17 cellular contexts compared by ENCODE assay signal in genomic region chr16:2708290-2708639, GRCh38. TPM values are rescaled to one million over a fixed set of nuclear protein-coding genes. Genes with fewer than 3 reads are reported as not detected.
DNase-seq lines count a peak whose midpoint lies in the region; ATAC-seq, FAIRE-seq and TF ChIP-seq lines count a peak whose summit lies in the region.
"Had no signal": no experiment of that assay in that cellular context is flagged by ENCODE, and none has a peak within 500 bp of the region (broad histone marks: within the 10 kb centered on the region; RNA-seq: fewer than 3 reads in every experiment).

No MANE protein-coding gene starts in this region.

- TF ChIP-seq CTCF in HepG2 (CRISPR knock-in tag; IDR thresholded peaks at IDR 0.05): no peak
- no peak for TF ChIP-seq CTCF in right lobe of liver (IDR thresholded peaks at IDR 0.05)
- no peak for TF ChIP-seq CTCF in HEK293 (tag by site-specific recombination; IDR thresholded peaks at IDR 0.05)
- TF ChIP-seq CTCF in endothelial cell of umbilical vein (IDR thresholded peaks at IDR 0.05; ENCODE audit: extremely low read depth in 1 of 2, insufficient read depth in 1 of 2, low read depth in 1 of 2, low read length in 2 of 2): no peak

- TF ChIP-seq POLR2A in HepG2 (IDR thresholded peaks at IDR 0.05; ENCODE audit: insufficient read depth in 1 of 2, low read depth in 2 of 2, low read length in 2 of 2): no peak
- no peak for TF ChIP-seq POLR2A in right lobe of liver (IDR thresholded peaks at IDR 0.05)
- TF ChIP-seq POLR2A in endothelial cell of umbilical vein (IDR thresholded peaks at IDR 0.05; ENCODE audit: low read depth, low read length): no peak

- 93% methylated on average over 14 of the region's 14 CpGs for WGBS in HepG2 (ENCODE audit: low lambda C conversion rate)
- 100% methylated on average over 6 of the region's 14 CpGs for WGBS in right lobe of liver (ENCODE audit: insufficient coverage, low coverage, low lambda C conversion rate, missing lambda C conversion rate)

- intact Hi-C loops in HepG2 (cut with micrococcal nuclease; ENCODE audit: unreplicated experiment): no loop called here
- intact Hi-C loops in right lobe of liver (cut with DNase I): no loop called here
- intact Hi-C loops in endothelial cell of umbilical vein (cut with micrococcal nuclease): no loop called here

- no peak overlapping the region for H3K27ac ChIP-seq in HepG2 (ENCODE audit: extremely low read length, insufficient read depth, low read length)
- H3K27ac ChIP-seq in right lobe of liver: no peak overlapping the region
- no peak overlapping the region for H3K27ac ChIP-seq in HEK293 (ENCODE audit: extremely low read depth, low read depth, low read length)
- H3K27ac ChIP-seq in endothelial cell of umbilical vein (ENCODE audit: insufficient read depth, low read depth, low read length): no peak overlapping the region
- H3K27ac ChIP-seq: A549, HL-60 had no signal

- in situ Hi-C loops in HepG2 (cut with HindIII; ENCODE audit: extremely low pct_ligation_motif_present, low pct_unique_long_range_greater_than_20kb): no loop called here

- H2AFZ ChIP-seq in HepG2 (ENCODE audit: low read length) (no peak overlapping the region), endothelial cell of umbilical vein (ENCODE audit: low read depth, low read length) (no peak overlapping the region)

- TF ChIP-seq EP300 in HepG2 (IDR thresholded peaks at IDR 0.05; ENCODE audit: low read depth in 2 of 2, low read length in 2 of 2) (no peak), HepG2 (CRISPR knock-in tag; IDR thresholded peaks at IDR 0.05; ENCODE audit: borderline replicate concordance) (no peak)

- H3K9me1 ChIP-seq in endothelial cell of umbilical vein (replicated peaks; ENCODE audit: control insufficient read depth, extremely low read depth, insufficient read depth, low read length): no peaks in the 10 kb centered on the region

- no peaks in the 10 kb centered on the region for H3K9me3 ChIP-seq in HepG2 (ENCODE audit: low read length)
- H3K9me3 ChIP-seq in right lobe of liver: no peaks in the 10 kb centered on the region
- H3K9me3 ChIP-seq in HEK293 (ENCODE audit: control insufficient read depth, insufficient read depth, low read depth, low read length): no peaks in the 10 kb centered on the region
- H3K9me3 ChIP-seq in endothelial cell of umbilical vein (replicated peaks; ENCODE audit: control insufficient read depth, insufficient read depth, low read length): no peaks in the 10 kb centered on the region
- H3K9me3 ChIP-seq: A549, Caco-2, HAP-1 had no signal

- H3K79me2 ChIP-seq in HepG2 (ENCODE audit: insufficient read depth, low read length) (no peaks in the 10 kb centered on the region), endothelial cell of umbilical vein (ENCODE audit: control insufficient read depth, insufficient read depth, low read length) (no peaks in the 10 kb centered on the region)

- no peaks in the 10 kb centered on the region for H3K4me1 ChIP-seq in HepG2 (ENCODE audit: insufficient read depth, low read length)
- peaks cover 0 to 8% (median 3%) of the 10 kb centered on the region in 4 donors for H3K4me1 ChIP-seq in right lobe of liver
- H3K4me1 ChIP-seq in HEK293 (ENCODE audit: control insufficient read depth, insufficient read depth, low read length): no peaks in the 10 kb centered on the region
- no peaks in the 10 kb centered on the region for H3K4me1 ChIP-seq in endothelial cell of umbilical vein (ENCODE audit: control insufficient read depth, extremely low read depth, insufficient read depth, low read length)
- H3K4me1 ChIP-seq: A549, Caco-2, HAP-1 had no signal

- TSS peak; percentile 51 for BruUV-seq in HepG2 (replicated peaks; lab: Mats Ljungman, UMichigan)
- TSS peak; percentile 28 for BruUV-seq in endothelial cell of umbilical vein (replicated peaks; lab: Mats Ljungman, UMichigan)

- no peak for TF ChIP-seq RAD21 in HepG2 (CRISPR knock-in tag; IDR thresholded peaks at IDR 0.05)

- no peak overlapping the region for H3K4me3 ChIP-seq in HepG2 (replicated peaks in 1 of 3; ENCODE audit: insufficient read depth in 1 of 3, low read depth in 2 of 3, low read length in 3 of 3)
- no peak overlapping the region for H3K4me3 ChIP-seq in right lobe of liver
- no peak overlapping the region for H3K4me3 ChIP-seq in HEK293 (ENCODE audit: low read depth, low read length)
- no peak overlapping the region for H3K4me3 ChIP-seq in endothelial cell of umbilical vein (replicated peaks in 1 of 3; ENCODE audit: insufficient read depth in 1 of 3, low read depth in 1 of 3, low read length in 3 of 3)
- H3K4me3 ChIP-seq: A549, HAP-1 had no signal

- CTCF ChIA-PET in HepG2 (lab: Yijun Ruan, JAX; ENCODE audit: low intra/inter-chr PET ratio, low total read pairs): no interaction called here
- CTCF ChIA-PET in HEK293 (lab: Yijun Ruan, JAX): interaction anchor here (0.5 kb wide), 1 partner anchor 145 kb away, joined by 3 read pairs; no protein-coding TSS in a partner anchor
- CTCF ChIA-PET in endothelial cell of umbilical vein (lab: Charles Lee): interaction anchor here (1.0 kb wide), 1 partner anchor 9 kb away, joined by 3 read pairs; no protein-coding TSS in a partner anchor

- dilution Hi-C loops in endothelial cell of umbilical vein (cut with MboI; ENCODE audit: extremely low pct_ligation_motif_present, low sequenced_read_pairs): no loop called here

- no peak overlapping the region for H3K4me2 ChIP-seq in HepG2 (ENCODE audit: low read depth, low read length)
- H3K4me2 ChIP-seq in endothelial cell of umbilical vein (ENCODE audit: insufficient read depth, low read length): no peak overlapping the region
- H3K4me2 ChIP-seq: A549 had no signal

- H4K20me1 ChIP-seq in HepG2 (ENCODE audit: insufficient read depth, low read length) (no peaks in the 10 kb centered on the region), endothelial cell of umbilical vein (replicated peaks; ENCODE audit: control insufficient read depth, extremely low read depth, insufficient read depth, low read length) (no peaks in the 10 kb centered on the region)

- FAIRE-seq in HepG2 (lab: Jason Lieb, UNC) (no peak), endothelial cell of umbilical vein (lab: Jason Lieb, UNC) (no peak)
- FAIRE-seq: A549, GM19239, H1 had no signal

- DNase-seq in HepG2 (ENCODE audit: low spot score) (no peak), right lobe of liver (no peak), endothelial cell of umbilical vein (ENCODE audit: low read depth, low spot score) (no peak), hippocampal formation (lab: John Stamatoyannopoulos, UW) (no peak)
- no peak for DNase-seq in activated CD8-positive, alpha-beta memory T cell treated with anti-CD3 and anti-CD28 coated beads, Interleukin-2, amount 50 U/mL, for 4 hours
- no peak for DNase-seq in NK-92 treated with Interleukin-12 subunit alpha and Interleukin-12 subunit beta, amount 100 ng/mL, for 24 hours (lab: John Stamatoyannopoulos, UW)
- DNase-seq: Caco-2; CD8-positive, alpha-beta memory T cell; DMS53; GF-D8; HFFc6 had no signal

- peaks cover 16 to 21% of the 10 kb centered on the region in 2 experiments; a peak in 3 of 5 replicates for H3K36me3 ChIP-seq in HepG2 (replicated peaks in 1 of 2; ENCODE audit: control insufficient read depth in 1 of 2, insufficient read depth in 2 of 2, low read length in 2 of 2)
- peaks cover 0 to 25% (median 8%) of the 10 kb centered on the region in 4 donors for H3K36me3 ChIP-seq in right lobe of liver
- peaks cover 0 to 64% of the 10 kb centered on the region in 2 experiments; a peak in 1 of 3 replicates for H3K36me3 ChIP-seq in HEK293 (ENCODE audit: control insufficient read depth in 2 of 2, insufficient read depth in 1 of 2, low read length in 2 of 2)
- H3K36me3 ChIP-seq in endothelial cell of umbilical vein (ENCODE audit: control insufficient read depth in 2 of 2, extremely low read depth in 1 of 2, insufficient read depth in 2 of 2, low read length in 2 of 2): peaks cover 0 to 26% of the 10 kb centered on the region in 2 experiments

- ATAC-seq in HepG2: no peak
- no peak for ATAC-seq in right lobe of liver
- ATAC-seq: A549 had no signal

- peaks cover 0 to 8% of the 10 kb centered on the region in 2 experiments; a peak in 2 of 5 replicates for H3K27me3 ChIP-seq in HepG2 (ENCODE audit: control insufficient read depth in 1 of 2, insufficient read depth in 2 of 2, low read length in 2 of 2)
- no peaks in the 10 kb centered on the region for H3K27me3 ChIP-seq in right lobe of liver
- H3K27me3 ChIP-seq in endothelial cell of umbilical vein (ENCODE audit: control insufficient read depth in 2 of 2, insufficient read depth in 2 of 2, low read length in 2 of 2): no peaks in the 10 kb centered on the region

- POLR2A ChIA-PET in HepG2 (lab: Yijun Ruan, JAX): interaction anchor here (1.5 kb wide), 1 partner anchor 26 kb away, joined by 3 read pairs; the partner anchor contains the start of gene KCTD5
- POLR2A ChIA-PET in HEK293 (lab: Yijun Ruan, JAX): interaction anchor here (0.6 to 0.7 kb wide), 2 partner anchors 44 to 334 kb away, joined by 3 read pairs; partner anchors contain the start of gene SRRM2
- POLR2A ChIA-PET in endothelial cell of umbilical vein (lab: Charles Lee): no interaction called here

- H3K9ac ChIP-seq in HepG2 (ENCODE audit: insufficient read depth, low read depth, low read length) (no peak overlapping the region), endothelial cell of umbilical vein (replicated peaks; ENCODE audit: extremely low read depth, insufficient read depth, low read length) (no peak overlapping the region)

RNA-seq across cellular contexts. Expression of gene PRSS27, which starts 11.8 kb away (rescaled TPM):
- total RNA-seq in HepG2 (2016; rRNA removed; fragmentation: Illumina TruSeq; extraction: Trizol) (0.20 TPM in 1 of 2 replicates, not detected in the other), right lobe of liver (under 1 TPM in 4 of 6 experiments, not detected in 2; 0.13 to 0.98 (median 0.49) TPM), endothelial cell of umbilical vein (0.53 and 0.60 TPM in 2 replicates)
- 0.30 TPM in 1 of 2 replicates, not detected in the other for total RNA-seq in HepG2 (2016; cell fraction: cytosol; rRNA removed; fragmentation: Illumina TruSeq; extraction: Trizol; ENCODE audit: low read depth)
- 0.35 TPM in 1 of 2 replicates, not detected in the other for total RNA-seq in HepG2 (2016; cell fraction: insoluble cytoplasmic fraction; rRNA removed; fragmentation: Illumina TruSeq; extraction: Trizol)
- 0.12 and 0.41 TPM in 2 replicates for total RNA-seq in HepG2 (2016; cell fraction: membrane; rRNA removed; fragmentation: Illumina TruSeq; extraction: Trizol)
- total RNA-seq in HepG2 (2016; cell fraction: nucleus; rRNA removed; fragmentation: Illumina TruSeq; extraction: Trizol): 0.19 and 0.34 TPM in 2 replicates
- polyA plus RNA-seq in HepG2 (2011; rRNA removed) (0.73 and 1.2 TPM in 2 replicates), endothelial cell of umbilical vein (0.33 and 0.53 TPM in 2 replicates)
- polyA plus RNA-seq in HepG2 (2011; cell fraction: cytosol; rRNA removed): 0.59 and 1.3 TPM in 2 replicates
- 2.0 and 2.8 TPM in 2 replicates for polyA plus RNA-seq in HepG2 (2011; cell fraction: nucleus; rRNA removed)
- polyA plus RNA-seq in HepG2 (2012): 0.43 and 1.1 TPM in 2 replicates
- polyA plus RNA-seq in HepG2 (2016; cell fraction: cytosol; fragmentation: Illumina TruSeq; extraction: Trizol; ENCODE audit: low read depth): 0.08 and 0.16 TPM in 2 replicates
- not detected in 2 replicates for polyA plus RNA-seq in HepG2 (2016; cell fraction: insoluble cytoplasmic fraction; fragmentation: Illumina TruSeq; extraction: Trizol; ENCODE audit: low read depth)
- polyA plus RNA-seq in HepG2 (2016; cell fraction: membrane; fragmentation: Illumina TruSeq; extraction: Trizol; ENCODE audit: low read depth): 0.21 TPM in 1 of 2 replicates, not detected in the other
- 0.53 TPM in 1 of 2 replicates, not detected in the other for polyA plus RNA-seq in HepG2 (2016; cell fraction: nucleus; fragmentation: Illumina TruSeq; extraction: Trizol; ENCODE audit: insufficient read depth, low read depth)
- polyA minus RNA-seq in HepG2 (2011; rRNA and poly(A)+ RNA removed; ENCODE audit: low replicate concordance): 1.0 and 1.7 TPM in 2 replicates
- not detected in 2 replicates for polyA minus RNA-seq in HepG2 (2011; cell fraction: cytosol; rRNA and poly(A)+ RNA removed)
- polyA minus RNA-seq in HepG2 (2011; cell fraction: nucleus; rRNA and poly(A)+ RNA removed): 1.3 and 1.6 TPM in 2 replicates
- polyA plus RNA-seq in endothelial cell of umbilical vein (2011; cell fraction: cytosol; rRNA removed): 0.10 and 0.39 TPM in 2 replicates
- polyA plus RNA-seq in endothelial cell of umbilical vein (2011; cell fraction: nucleus; rRNA removed): 0.66 and 0.74 TPM in 2 replicates
- polyA plus RNA-seq in endothelial cell of umbilical vein (2012): 0.23 TPM in 1 of 2 replicates, not detected in the other
- 0.12 TPM in 1 of 2 replicates, not detected in the other for polyA minus RNA-seq in endothelial cell of umbilical vein
- polyA minus RNA-seq in endothelial cell of umbilical vein (2011; cell fraction: cytosol; rRNA and poly(A)+ RNA removed): 0.72 TPM
- polyA minus RNA-seq in endothelial cell of umbilical vein (2011; cell fraction: nucleus; rRNA and poly(A)+ RNA removed): 0.14 and 0.67 TPM in 2 replicates
- polyA plus RNA-seq: CD8-positive, alpha-beta memory T cell had no signal

RNA-seq across cellular contexts. Expression of gene KCTD5, which starts 25.9 kb away (rescaled TPM):
- total RNA-seq in HepG2 (2016; rRNA removed; fragmentation: Illumina TruSeq; extraction: Trizol): 29.8 and 31.0 TPM in 2 replicates
- 5.0 and 5.1 TPM in 2 replicates for total RNA-seq in HepG2 (2016; cell fraction: cytosol; rRNA removed; fragmentation: Illumina TruSeq; extraction: Trizol; ENCODE audit: low read depth)
- total RNA-seq in HepG2 (2016; cell fraction: insoluble cytoplasmic fraction; rRNA removed; fragmentation: Illumina TruSeq; extraction: Trizol): 27.9 and 29.1 TPM in 2 replicates
- 14.7 and 15.1 TPM in 2 replicates for total RNA-seq in HepG2 (2016; cell fraction: membrane; rRNA removed; fragmentation: Illumina TruSeq; extraction: Trizol)
- total RNA-seq in HepG2 (2016; cell fraction: nucleus; rRNA removed; fragmentation: Illumina TruSeq; extraction: Trizol): 13.3 and 14.3 TPM in 2 replicates
- polyA plus RNA-seq in HepG2 (2011; rRNA removed): 25.4 and 30.1 TPM in 2 replicates
- 33.9 and 64.2 TPM in 2 replicates for polyA plus RNA-seq in HepG2 (2011; cell fraction: cytosol; rRNA removed)
- polyA plus RNA-seq in HepG2 (2011; cell fraction: nucleus; rRNA removed): 25.5 and 25.6 TPM in 2 replicates
- polyA plus RNA-seq in HepG2 (2012): 16.3 and 19.0 TPM in 2 replicates
- 3.8 and 4.0 TPM in 2 replicates for polyA plus RNA-seq in HepG2 (2016; cell fraction: cytosol; fragmentation: Illumina TruSeq; extraction: Trizol; ENCODE audit: low read depth)
- 32.7 and 37.0 TPM in 2 replicates for polyA plus RNA-seq in HepG2 (2016; cell fraction: insoluble cytoplasmic fraction; fragmentation: Illumina TruSeq; extraction: Trizol; ENCODE audit: low read depth)
- 9.8 and 10.5 TPM in 2 replicates for polyA plus RNA-seq in HepG2 (2016; cell fraction: membrane; fragmentation: Illumina TruSeq; extraction: Trizol; ENCODE audit: low read depth)
- polyA plus RNA-seq in HepG2 (2016; cell fraction: nucleus; fragmentation: Illumina TruSeq; extraction: Trizol; ENCODE audit: insufficient read depth, low read depth): 21.4 and 22.6 TPM in 2 replicates
- 23.0 and 26.3 TPM in 2 replicates for polyA minus RNA-seq in HepG2 (2011; rRNA and poly(A)+ RNA removed; ENCODE audit: low replicate concordance)
- 12.8 and 16.6 TPM in 2 replicates for polyA minus RNA-seq in HepG2 (2011; cell fraction: cytosol; rRNA and poly(A)+ RNA removed)
- 11.3 and 13.7 TPM in 2 replicates for polyA minus RNA-seq in HepG2 (2011; cell fraction: nucleus; rRNA and poly(A)+ RNA removed)
- total RNA-seq in right lobe of liver: 10 to 100 TPM in 4 of 6 experiments, 1 to 10 TPM in 2; 7.3 to 22.8 (median 11.1) TPM
- total RNA-seq in endothelial cell of umbilical vein: 30.8 and 32.2 TPM in 2 replicates
- 42.0 and 61.4 TPM in 2 replicates for polyA plus RNA-seq in endothelial cell of umbilical vein
- 34.8 and 53.2 TPM in 2 replicates for polyA plus RNA-seq in endothelial cell of umbilical vein (2011; cell fraction: cytosol; rRNA removed)
- 20.9 and 21.8 TPM in 2 replicates for polyA plus RNA-seq in endothelial cell of umbilical vein (2011; cell fraction: nucleus; rRNA removed)
- polyA plus RNA-seq in endothelial cell of umbilical vein (2012): 27.4 and 36.9 TPM in 2 replicates
- 19.9 and 20.8 TPM in 2 replicates for polyA minus RNA-seq in endothelial cell of umbilical vein
- polyA minus RNA-seq in endothelial cell of umbilical vein (2011; cell fraction: cytosol; rRNA and poly(A)+ RNA removed): 14.6 TPM
- 8.0 and 16.8 TPM in 2 replicates for polyA minus RNA-seq in endothelial cell of umbilical vein (2011; cell fraction: nucleus; rRNA and poly(A)+ RNA removed)

RNA-seq across cellular contexts. Expression of gene SRRM2, which starts 44.2 kb away (rescaled TPM):
- 50.4 and 80.6 TPM in 2 replicates for total RNA-seq in HepG2 (2016; rRNA removed; fragmentation: Illumina TruSeq; extraction: Trizol)
- total RNA-seq in HepG2 (2016; cell fraction: cytosol; rRNA removed; fragmentation: Illumina TruSeq; extraction: Trizol; ENCODE audit: low read depth): 41.5 and 43.0 TPM in 2 replicates
- total RNA-seq in HepG2 (2016; cell fraction: insoluble cytoplasmic fraction; rRNA removed; fragmentation: Illumina TruSeq; extraction: Trizol): 44.1 and 73.0 TPM in 2 replicates
- 48.8 and 52.0 TPM in 2 replicates for total RNA-seq in HepG2 (2016; cell fraction: membrane; rRNA removed; fragmentation: Illumina TruSeq; extraction: Trizol)
- total RNA-seq in HepG2 (2016; cell fraction: nucleus; rRNA removed; fragmentation: Illumina TruSeq; extraction: Trizol): 159 and 170 TPM in 2 replicates
- polyA plus RNA-seq in HepG2 (2011; rRNA removed): 112 and 125 TPM in 2 replicates
- 40.5 and 54.4 TPM in 2 replicates for polyA plus RNA-seq in HepG2 (2011; cell fraction: cytosol; rRNA removed)
- polyA plus RNA-seq in HepG2 (2011; cell fraction: nucleus; rRNA removed): 1,408 and 1,626 TPM in 2 replicates
- 364 and 397 TPM in 2 replicates for polyA plus RNA-seq in HepG2 (2012)
- polyA plus RNA-seq in HepG2 (2016; cell fraction: cytosol; fragmentation: Illumina TruSeq; extraction: Trizol; ENCODE audit: low read depth): 15.2 and 19.4 TPM in 2 replicates
- polyA plus RNA-seq in HepG2 (2016; cell fraction: insoluble cytoplasmic fraction; fragmentation: Illumina TruSeq; extraction: Trizol; ENCODE audit: low read depth): 169 and 221 TPM in 2 replicates
- polyA plus RNA-seq in HepG2 (2016; cell fraction: membrane; fragmentation: Illumina TruSeq; extraction: Trizol; ENCODE audit: low read depth): 38.4 and 49.5 TPM in 2 replicates
- 998 and 1,215 TPM in 2 replicates for polyA plus RNA-seq in HepG2 (2016; cell fraction: nucleus; fragmentation: Illumina TruSeq; extraction: Trizol; ENCODE audit: insufficient read depth, low read depth)
- 125 and 143 TPM in 2 replicates for polyA minus RNA-seq in HepG2 (2011; rRNA and poly(A)+ RNA removed; ENCODE audit: low replicate concordance)
- polyA minus RNA-seq in HepG2 (2011; cell fraction: cytosol; rRNA and poly(A)+ RNA removed): 88.7 and 111 TPM in 2 replicates
- 176 and 198 TPM in 2 replicates for polyA minus RNA-seq in HepG2 (2011; cell fraction: nucleus; rRNA and poly(A)+ RNA removed)
- total RNA-seq in right lobe of liver: 100 to 1,000 TPM; 111 to 419 (median 289) TPM
- total RNA-seq in endothelial cell of umbilical vein: 483 and 492 TPM in 2 replicates
- 270 and 296 TPM in 2 replicates for polyA plus RNA-seq in endothelial cell of umbilical vein
- 169 and 220 TPM in 2 replicates for polyA plus RNA-seq in endothelial cell of umbilical vein (2011; cell fraction: cytosol; rRNA removed)
- polyA plus RNA-seq in endothelial cell of umbilical vein (2011; cell fraction: nucleus; rRNA removed): 1,376 and 1,655 TPM in 2 replicates
- 372 and 395 TPM in 2 replicates for polyA plus RNA-seq in endothelial cell of umbilical vein (2012)
- polyA minus RNA-seq in endothelial cell of umbilical vein: 229 and 305 TPM in 2 replicates
- 119 TPM for polyA minus RNA-seq in endothelial cell of umbilical vein (2011; cell fraction: cytosol; rRNA and poly(A)+ RNA removed)
- polyA minus RNA-seq in endothelial cell of umbilical vein (2011; cell fraction: nucleus; rRNA and poly(A)+ RNA removed): 325 and 340 TPM in 2 replicates

Comparison
In these comparisons a context has a peak if more than half of its experiments do, and no peak if none do; other contexts are left out.
1. Of the 63 proteins assayed by ChIP-seq in both HepG2 and HEK293: peak only in HepG2: none; only in HEK293: PRDM4; in both: none; in neither: 62.